Comparison of ENCODE assay signal across 16 cellular contexts in the genomic region with DNA sequence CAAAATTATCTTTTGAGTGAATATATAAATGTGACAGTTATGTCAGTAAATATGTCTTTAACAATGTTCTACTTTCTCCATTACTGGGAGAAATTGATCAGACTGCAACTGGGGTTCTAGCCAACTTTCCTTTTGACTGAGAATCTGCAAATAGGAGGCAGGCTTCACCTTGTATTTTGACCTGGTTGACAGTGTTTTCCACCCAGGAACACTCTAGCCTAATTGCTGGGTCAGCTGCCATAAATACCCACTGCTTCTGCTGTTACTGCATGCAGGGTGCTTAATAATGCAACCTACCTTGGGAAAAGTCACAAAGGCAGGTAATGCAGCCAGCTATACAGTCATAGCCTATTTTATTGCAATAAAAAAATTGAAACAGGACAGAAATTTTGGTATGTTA.
DNase-seq lines count a peak whose midpoint lies in the region.
"Had no signal": no experiment of that assay in that cellular context is flagged by ENCODE, and none has a peak within 500 bp of the region (broad histone marks: within the 10 kb centered on the region; RNA-seq: fewer than 3 reads in every experiment).

No MANE protein-coding gene starts in this region.

- DNase-seq in NCI-H146 (lab: John Stamatoyannopoulos, UW), result peak; percentile 13
- no peak for DNase-seq in NCI-H146 treated with DMSO at 0.1 percent for 48 hours (lab: John Stamatoyannopoulos, UW; ENCODE audit: unreplicated experiment)
- peak; percentile 21 for DNase-seq in NCI-H69 (lab: John Stamatoyannopoulos, UW)
- peak; percentile 25 for DNase-seq in NCI-H748 treated with DMSO at 0.1 percent for 48 hours (lab: John Stamatoyannopoulos, UW)
- no peak for DNase-seq in SIG-M5 treated with dmso at 0.1 percent for 504 hours (lab: John Stamatoyannopoulos, UW; ENCODE audit: unreplicated experiment)
- no peak for DNase-seq in NCI-H1694 treated with DMSO at 0.1 percent for 48 hours (lab: John Stamatoyannopoulos, UW)
- DNase-seq: 8988T; ACHN; AML-193; BE2C; CD4-positive, alpha-beta T cell; CD8-positive, alpha-beta memory T cell; DMS 273 treated with DMSO at 0.1 percent for 48 hours; DMS79 treated with DMSO at 0.1 percent for 48 hours; GF-D8; HFFc6 had no signal

Comparison
In these comparisons a context has a peak if more than half of its experiments do, and no peak if none do; other contexts are left out.
1. DNase-seq: peak in NCI-H146 (single experiment), NCI-H69 (single experiment) and NCI-H748 treated with DMSO at 0.1 percent for 48 hours (single experiment); none in NCI-H146 treated with DMSO at 0.1 percent for 48 hours (single experiment), SIG-M5 treated with dmso at 0.1 percent for 504 hours (single experiment) and NCI-H1694 treated with DMSO at 0.1 percent for 48 hours (single experiment).